ENCODE assay signal across 1 cellular context in genomic region chr4:174358823-174359222, GRCh38.
TF ChIP-seq lines count a peak whose summit lies in the region.

No MANE protein-coding gene starts in this region.

TF ChIP-seq in HepG2, 621 proteins besides CTCF, POLR2A, EP300 and RAD21 (continued from another document):
- no peak for TF ChIP-seq ELK4 (CRISPR knock-in tag; IDR thresholded peaks at IDR 0.05; ENCODE audit: borderline replicate concordance)
- TF ChIP-seq ZBTB46 (CRISPR knock-in tag; IDR thresholded peaks at IDR 0.05; ENCODE audit: borderline replicate concordance): no peak
- no peak for TF ChIP-seq BHLHE40 (IDR thresholded peaks at IDR 0.05; ENCODE audit: low read length)
TF ChIP-seq in HepG2: peak in this region for 0.
